Comparison of ENCODE assay signal across 10 cellular contexts in the genomic region with DNA sequence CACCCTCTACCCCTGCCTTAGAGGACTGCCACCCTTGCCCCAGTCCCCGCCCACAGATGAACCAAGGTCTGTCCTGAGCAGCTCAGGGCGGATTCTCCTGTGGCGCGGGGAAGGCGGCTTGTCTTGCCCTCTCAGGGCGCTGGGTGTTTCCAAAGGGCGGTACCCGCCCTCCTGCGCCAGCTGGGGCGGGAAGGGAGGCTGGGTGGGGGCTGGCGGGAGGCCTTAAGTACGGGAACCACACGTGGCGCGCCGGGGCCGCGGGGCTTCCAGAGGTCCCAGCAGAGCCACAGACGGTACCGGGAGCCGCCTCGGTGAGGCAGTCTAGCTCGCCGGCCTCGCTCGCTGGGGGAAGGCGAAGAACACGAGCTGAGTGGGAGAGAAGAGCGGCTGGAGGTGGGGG.
DNase-seq lines count a peak whose midpoint lies in the region; ATAC-seq, FAIRE-seq and TF ChIP-seq lines count a peak whose summit lies in the region.
"Had no signal": no experiment of that assay in that cellular context is flagged by ENCODE, and none has a peak within 500 bp of the region (broad histone marks: within the 10 kb centered on the region; RNA-seq: fewer than 3 reads in every experiment).

No MANE protein-coding gene starts in this region.

- H3K79me2 ChIP-seq in keratinocyte (ENCODE audit: control insufficient read depth, insufficient read depth, low read length): no peaks in the 10 kb centered on the region

- no peak overlapping the region for H2AFZ ChIP-seq in keratinocyte (ENCODE audit: control insufficient read depth, low read length)

- no peak for ATAC-seq in GM18520 (IDR thresholded peaks at IDR 0.05; ENCODE audit: unreplicated experiment)

- H3K4me3 Mint-ChIP-seq in activated naive CD4-positive, alpha-beta T cell treated with anti-CD3 and anti-CD28 coated beads for 36 hours: peak overlapping the region; percentile 41

- no peaks in the 10 kb centered on the region for H3K36me3 Mint-ChIP-seq in activated naive CD4-positive, alpha-beta T cell treated with anti-CD3 and anti-CD28 coated beads for 36 hours (ENCODE audit: low read depth)

- CTCF ChIA-PET in activated naive CD4-positive, alpha-beta T cell treated with anti-CD3 and anti-CD28 coated beads for 36 hours (lab: Charles Lee): interaction anchor here (1.0 to 1.6 kb wide), 6 partner anchors 29 to 329 kb away, joined by 3 to 9 read pairs (median 3); no protein-coding TSS in a partner anchor
- CTCF ChIA-PET in RWPE1 (lab: Yijun Ruan, JAX): no interaction called here

- DNase-seq in activated naive CD4-positive, alpha-beta T cell treated with anti-CD3 and anti-CD28 coated beads for 36 hours: peak; percentile 66
- no peak for DNase-seq in keratinocyte (ENCODE audit: low read depth, low spot score)
- peak; percentile 12 to 20 for DNase-seq in stimulated activated CD8-positive, alpha-beta memory T cell treated with anti-CD3 and anti-CD28 coated beads, Interleukin-7, amount 100 ng/mL, for 4 hours (ENCODE audit: low read depth in 2 of 2)
- DNase-seq in NCI-H2029 treated with DMSO at 0.1 percent for 48 hours (lab: John Stamatoyannopoulos, UW): no peak
- no peak for DNase-seq in RWPE1 (ENCODE audit: low spot score)
- no peak for DNase-seq in NCI-H146 treated with DMSO at 0.1 percent for 48 hours (lab: John Stamatoyannopoulos, UW; ENCODE audit: unreplicated experiment)
- DNase-seq: NCI-H510A had no signal

- H3K9me1 ChIP-seq in keratinocyte (ENCODE audit: control insufficient read depth, extremely low read depth, insufficient read depth, low read length): no peaks in the 10 kb centered on the region

- peaks cover 2% of the 10 kb centered on the region for H3K27me3 Mint-ChIP-seq in activated naive CD4-positive, alpha-beta T cell treated with anti-CD3 and anti-CD28 coated beads for 36 hours (ENCODE audit: low read depth)

- FAIRE-seq in keratinocyte (lab: Jason Lieb, UNC): no peak

- H3K4me2 ChIP-seq in keratinocyte (ENCODE audit: control insufficient read depth, extremely low read depth, insufficient read depth, low read depth, low read length): no peak overlapping the region

- no peak overlapping the region for H3K27ac Mint-ChIP-seq in activated naive CD4-positive, alpha-beta T cell treated with anti-CD3 and anti-CD28 coated beads for 36 hours

- H3K9ac ChIP-seq in HUES64 (ENCODE audit: low read depth, low read length): no peak overlapping the region
- no peak overlapping the region for H3K9ac ChIP-seq in keratinocyte (ENCODE audit: control insufficient read depth, extremely low read depth, insufficient read depth, low read length)

- intact Hi-C loops in activated naive CD4-positive, alpha-beta T cell treated with anti-CD3 and anti-CD28 coated beads for 36 hours (cut with micrococcal nuclease): loop anchor here (1.0 to 5.0 kb wide), 3 partner anchors 35 to 285 kb away; no protein-coding TSS in a partner anchor

- H3K36me3 ChIP-seq in HUES64 (ENCODE audit: insufficient read depth, low read length): no peaks in the 10 kb centered on the region
- H3K36me3 ChIP-seq in keratinocyte (ENCODE audit: control insufficient read depth in 2 of 2, extremely low read depth in 1 of 2, insufficient read depth in 2 of 2, low read length in 2 of 2): no peaks in the 10 kb centered on the region

- POLR2A ChIA-PET in RWPE1 (lab: Yijun Ruan, JAX; ENCODE audit: low non-redundant PET): no interaction called here

- dilution Hi-C loops in keratinocyte (cut with MboI; ENCODE audit: extremely low pct_ligation_motif_present, low sequenced_read_pairs): no loop called here

- TF ChIP-seq CTCF in keratinocyte (optimal IDR thresholded peaks at IDR 0.05 in 1 of 3, IDR thresholded peaks at IDR 0.05 in 1 of 3, conservative IDR thresholded peaks at IDR 0.05 in 1 of 3; ENCODE audit: extremely low read depth in 1 of 3, insufficient read depth in 2 of 3, low read length in 3 of 3) (peak in 2 of 3 experiments; percentile 12 to 15), RWPE1 (conservative IDR thresholded peaks at IDR 0.05; ENCODE audit: low read depth) (no peak)

- H3K9me3 ChIP-seq in HUES64 (ENCODE audit: insufficient read depth, low read depth, low read length) (no peaks in the 10 kb centered on the region), keratinocyte (ENCODE audit: control insufficient read depth, low read depth, low read length) (no peaks in the 10 kb centered on the region)

- H3K4me3 ChIP-seq in HUES64 (ENCODE audit: low read length) (peak overlapping the region; percentile 40; the same call in 1 of the 2 replicates), keratinocyte (ENCODE audit: control insufficient read depth in 2 of 3, extremely low read depth in 1 of 3, insufficient read depth in 2 of 3, low read depth in 1 of 3, low read length in 3 of 3) (no peak overlapping the region)
- H3K4me3 ChIP-seq: skin epidermis had no signal

- peaks cover 25% of the 10 kb centered on the region for H3K27me3 ChIP-seq in HUES64 (ENCODE audit: insufficient read depth, low read length)
- peaks cover 32% of the 10 kb centered on the region for H3K27me3 ChIP-seq in keratinocyte (ENCODE audit: control insufficient read depth, extremely low read depth, insufficient read depth, low read length)

- peaks cover 28% of the 10 kb centered on the region for H3K4me1 Mint-ChIP-seq in activated naive CD4-positive, alpha-beta T cell treated with anti-CD3 and anti-CD28 coated beads for 36 hours (ENCODE audit: low read depth)

- no peaks in the 10 kb centered on the region for H3K9me3 Mint-ChIP-seq in activated naive CD4-positive, alpha-beta T cell treated with anti-CD3 and anti-CD28 coated beads for 36 hours

- no peaks in the 10 kb centered on the region for H4K20me1 ChIP-seq in keratinocyte (ENCODE audit: control insufficient read depth, extremely low read depth, insufficient read depth, low read length)

- 64% methylated on average over 24 of the region's 29 CpGs for WGBS in HUES64

- H3K4me1 ChIP-seq in HUES64 (ENCODE audit: insufficient read depth, low read length): no peaks in the 10 kb centered on the region
- no peaks in the 10 kb centered on the region for H3K4me1 ChIP-seq in keratinocyte (ENCODE audit: control insufficient read depth, extremely low read depth, insufficient read depth, low read length)

- H3K27ac ChIP-seq in HUES64 (ENCODE audit: low read depth, low read length) (no peak overlapping the region), keratinocyte (ENCODE audit: control insufficient read depth, insufficient read depth, low read length) (no peak overlapping the region), RWPE1 (no peak overlapping the region)
- H3K27ac ChIP-seq: skin epidermis had no signal

Comparison
In these comparisons a context has a peak if more than half of its experiments do, and no peak if none do; other contexts are left out.
1. DNase-seq: peak in activated naive CD4-positive, alpha-beta T cell treated with anti-CD3 and anti-CD28 coated beads for 36 hours (single experiment) and stimulated activated CD8-positive, alpha-beta memory T cell treated with anti-CD3 and anti-CD28 coated beads, Interleukin-7, amount 100 ng/mL, for 4 hours (2 of 2); none in keratinocyte (single experiment), NCI-H2029 treated with DMSO at 0.1 percent for 48 hours (single experiment), RWPE1 (single experiment) and NCI-H146 treated with DMSO at 0.1 percent for 48 hours (single experiment).